8 cellular contexts compared by ENCODE assay signal in genomic region chrX:48972214-48973164, GRCh38. TPM values are rescaled to one million over a fixed set of nuclear protein-coding genes. Genes with fewer than 3 reads are reported as not detected.
DNase-seq lines count a peak whose midpoint lies in the region; ATAC-seq and TF ChIP-seq lines count a peak whose summit lies in the region.

No MANE protein-coding gene starts in this region.

- no peak overlapping the region for H3K4ac ChIP-seq in H9 (ENCODE audit: low read depth, low read length)

- H3K23ac ChIP-seq in H9 (ENCODE audit: insufficient read length, low read depth, low read length) = no peak overlapping the region

- no peaks in the 10 kb centered on the region for H3K9me3 ChIP-seq in BLaER1 treated with 17β-estradiol and CSF1 and Interleukin-3, amounts not matched to agents 10 nM and 100 nM (replicated peaks in 1 of 11)
- H3K9me3 ChIP-seq in H9 (ENCODE audit: control insufficient read depth, low read depth, low read length) (no peaks in the 10 kb centered on the region), iPS-20b (ENCODE audit: insufficient read depth, low read depth, low read length) (no peaks in the 10 kb centered on the region)

- peaks cover 8 to 9% of the 10 kb centered on the region in 2 experiments; a peak in 3 of 4 replicates for H3K4me1 Mint-ChIP-seq in H9
- H3K4me1 Mint-ChIP-seq in brain = peaks cover 17% of the 10 kb centered on the region

- no peak overlapping the region; a peak in 1 of 22 replicates for H3K27ac ChIP-seq in BLaER1 treated with 17β-estradiol and CSF1 and Interleukin-3, amounts not matched to agents 10 nM and 100 nM
- H3K27ac ChIP-seq in H9 (ENCODE audit: insufficient read length, low read depth, low read length) (no peak overlapping the region), iPS-20b (ENCODE audit: low read length) (no peak overlapping the region)

- peaks cover 12 to 36% (median 25%) of the 10 kb centered on the region in 3 experiments for H3K36me3 Mint-ChIP-seq in H9 (ENCODE audit: insufficient read depth in 1 of 3, low read depth in 3 of 3)
- H3K36me3 Mint-ChIP-seq in brain = peaks cover 13% of the 10 kb centered on the region

- peaks cover 33 to 100% (median 71%) of the 10 kb centered on the region in 11 experiments for H3K27me3 ChIP-seq in BLaER1 treated with 17β-estradiol and CSF1 and Interleukin-3, amounts not matched to agents 10 nM and 100 nM
- H3K27me3 ChIP-seq in H9 (ENCODE audit: insufficient read depth, low read length) (no peaks in the 10 kb centered on the region), iPS-20b (ENCODE audit: insufficient read depth, low read length) (no peaks in the 10 kb centered on the region)

- peak overlapping the region; percentile 69 to 84 for H3K4me3 Mint-ChIP-seq in H9
- H3K4me3 Mint-ChIP-seq in brain = peak overlapping the region; percentile 56 to 84 (median 73)

- H3K9me3 Mint-ChIP-seq in H9 (peaks cover 73 to 84% of the 10 kb centered on the region in 2 experiments), brain (peaks cover 0 to 2% (median 0%) of the 10 kb centered on the region in 5 experiments)

- no peak overlapping the region for H3T11ph ChIP-seq in H9 (ENCODE audit: low read length)

- H2BK15ac ChIP-seq in H9 (ENCODE audit: low read depth, low read length) = no peak overlapping the region

- peak overlapping the region; percentile 28 to 81 (median 68) for H3K4me2 ChIP-seq in BLaER1 treated with 17β-estradiol and CSF1 and Interleukin-3, amounts not matched to agents 10 nM and 100 nM
- H3K4me2 ChIP-seq in H9 (ENCODE audit: insufficient read depth, insufficient read length, low read length) = peak overlapping the region; percentile 70

- DNase-seq in H9 (peak; percentile 73), RKO (ENCODE audit: low spot score) (peak; percentile 29), 8988T (no peak)
- peak; percentile 13 for DNase-seq in stimulated activated CD4-positive, alpha-beta T cell treated with anti-CD3 and anti-CD28 coated beads, Interleukin-12 subunit alpha, Interleukin-12 subunit beta, amount 100 ng/mL, for 4 hours

- H2AK5ac ChIP-seq in H9 (ENCODE audit: insufficient read length, low read length) = no peak overlapping the region

- H3K79me2 ChIP-seq in H9 (ENCODE audit: insufficient read depth, low read length) = no peaks in the 10 kb centered on the region

- H3K27me3 Mint-ChIP-seq in H9 (ENCODE audit: low read depth) = peaks cover 2% of the 10 kb centered on the region; the same call in 1 of the 2 replicates
- peaks cover 8% of the 10 kb centered on the region for H3K27me3 Mint-ChIP-seq in brain

- peak overlapping the region in 2 of 11 experiments; percentile 44 to 46; a peak in 3 of 22 replicates for H3K9ac ChIP-seq in BLaER1 treated with 17β-estradiol and CSF1 and Interleukin-3, amounts not matched to agents 10 nM and 100 nM
- H3K9ac ChIP-seq in H9 (ENCODE audit: extremely low read depth, insufficient read length, low read length) (peak overlapping the region; percentile 29), iPS-20b (ENCODE audit: low read depth, low read length) (peak overlapping the region; percentile 74; the same call in 1 of the 2 replicates)

- H4K5ac ChIP-seq in H9 (ENCODE audit: insufficient read length, low read depth, low read length) = no peak overlapping the region

- H3K27ac Mint-ChIP-seq in H9 (peak overlapping the region in 2 of 3 experiments; percentile 48 to 90; a peak in 3 of 7 replicates), brain (peak overlapping the region in 3 of 5 experiments; percentile 23 to 83 (median 71))

- peaks cover 10% of the 10 kb centered on the region for H3K23me2 ChIP-seq in H9 (ENCODE audit: insufficient read length, low read depth, low read length, poor library complexity, severe bottlenecking)

- H3K79me1 ChIP-seq in H9 (ENCODE audit: insufficient read depth, low read depth, low read length, poor library complexity, severe bottlenecking) = no peaks in the 10 kb centered on the region

- no peak overlapping the region for H2BK5ac ChIP-seq in H9 (ENCODE audit: insufficient read length, low read length)

- no peak overlapping the region for H3K14ac ChIP-seq in H9 (ENCODE audit: insufficient read depth, low read length)

- H4K91ac ChIP-seq in H9 (ENCODE audit: insufficient read length, low read depth, low read length) = no peak overlapping the region

- peaks cover 12 to 25% (median 16%) of the 10 kb centered on the region in 10 experiments; a peak in 19 of 20 replicates for H3K4me1 ChIP-seq in BLaER1 treated with 17β-estradiol and CSF1 and Interleukin-3, amounts not matched to agents 10 nM and 100 nM
- H3K4me1 ChIP-seq in H9 (ENCODE audit: insufficient read depth, low read length) (no peaks in the 10 kb centered on the region), iPS-20b (ENCODE audit: insufficient read depth, low read length) (no peaks in the 10 kb centered on the region)

- peaks cover 0 to 31% (median 7%) of the 10 kb centered on the region in 11 experiments; a peak in 9 of 22 replicates for H4K20me1 ChIP-seq in BLaER1 treated with 17β-estradiol and CSF1 and Interleukin-3, amounts not matched to agents 10 nM and 100 nM
- no peaks in the 10 kb centered on the region for H4K20me1 ChIP-seq in H9 (ENCODE audit: control insufficient read depth, insufficient read depth, insufficient read length)

- no peak overlapping the region for H2AFZ ChIP-seq in H9 (ENCODE audit: low read length)

- no peak overlapping the region for H4K8ac ChIP-seq in H9 (replicated peaks; ENCODE audit: insufficient read length, low read depth, low read length)

- H2BK12ac ChIP-seq in H9 (ENCODE audit: insufficient read length, low read depth, low read length) = no peak overlapping the region

- H2BK120ac ChIP-seq in H9 (ENCODE audit: low read depth, low read length, poor library complexity, severe bottlenecking) = no peak overlapping the region

- WGBS in H9 (ENCODE audit: extremely low coverage, insufficient read length, low lambda C conversion rate) = 100% methylated on average over 2 of the region's 13 CpGs

- H3K4me3 ChIP-seq in BLaER1 treated with 17β-estradiol and CSF1 and Interleukin-3, amounts not matched to agents 10 nM and 100 nM = peak overlapping the region in 1 of 10 experiments; percentile 35; a peak in 1 of 20 replicates
- peak overlapping the region; percentile 74 for H3K4me3 ChIP-seq in iPS-20b (ENCODE audit: low read length)

- no peak overlapping the region for H3K18ac ChIP-seq in H9 (ENCODE audit: insufficient read length, low read depth, low read length)

- H3K36me3 ChIP-seq in BLaER1 treated with 17β-estradiol and CSF1 and Interleukin-3, amounts not matched to agents 10 nM and 100 nM = peaks cover 11 to 38% (median 28%) of the 10 kb centered on the region in 11 experiments; a peak in 18 of 22 replicates
- H3K36me3 ChIP-seq in iPS-20b (ENCODE audit: insufficient read depth, low read depth, low read length) = peaks cover 32% of the 10 kb centered on the region

- no peak for ATAC-seq in HG03196 (IDR thresholded peaks at IDR 0.05; ENCODE audit: unreplicated experiment)

- no peak overlapping the region for H3K56ac ChIP-seq in H9 (ENCODE audit: insufficient read length, low read depth, low read length)

- TF ChIP-seq CTCF in H9 (conservative IDR thresholded peaks at IDR 0.05) (peak; percentile 67), brain (conservative IDR thresholded peaks at IDR 0.05) (peak; percentile 54 to 67)

- no peak overlapping the region for H2BK20ac ChIP-seq in H9 (ENCODE audit: low read depth, low read length, poor library complexity, severe bottlenecking)

RNA-seq across cellular contexts. Expression of gene KCND1, which starts 0.8 kb away (rescaled TPM):
- 5.7 and 7.0 TPM in 2 replicates for total RNA-seq in H9 (2021)
- 1.6 TPM for polyA plus RNA-seq in brain (ENCODE audit: insufficient read depth, low read depth, low replicate concordance)

RNA-seq across cellular contexts. Expression of gene OTUD5, which starts 15.1 kb away (rescaled TPM):
- total RNA-seq in H9 (2021) = 62.5 and 62.6 TPM in 2 replicates
- polyA plus RNA-seq in brain (ENCODE audit: insufficient read depth, low read depth, low replicate concordance) = 77.5 TPM

RNA-seq across cellular contexts. Expression of gene GRIPAP1, which starts 29.6 kb away (rescaled TPM):
- 70.1 and 71.8 TPM in 2 replicates for total RNA-seq in H9 (2021)
- polyA plus RNA-seq in brain (ENCODE audit: insufficient read depth, low read depth, low replicate concordance) = 51.1 TPM

RNA-seq across cellular contexts. Expression of gene PIM2, which starts 53.7 kb away (rescaled TPM):
- total RNA-seq in H9 (2021) = 154 and 163 TPM in 2 replicates
- 15.6 TPM for polyA plus RNA-seq in brain (ENCODE audit: insufficient read depth, low read depth, low replicate concordance)
